Comparison of ENCODE assay signal across 1 cellular context in the genomic region with DNA sequence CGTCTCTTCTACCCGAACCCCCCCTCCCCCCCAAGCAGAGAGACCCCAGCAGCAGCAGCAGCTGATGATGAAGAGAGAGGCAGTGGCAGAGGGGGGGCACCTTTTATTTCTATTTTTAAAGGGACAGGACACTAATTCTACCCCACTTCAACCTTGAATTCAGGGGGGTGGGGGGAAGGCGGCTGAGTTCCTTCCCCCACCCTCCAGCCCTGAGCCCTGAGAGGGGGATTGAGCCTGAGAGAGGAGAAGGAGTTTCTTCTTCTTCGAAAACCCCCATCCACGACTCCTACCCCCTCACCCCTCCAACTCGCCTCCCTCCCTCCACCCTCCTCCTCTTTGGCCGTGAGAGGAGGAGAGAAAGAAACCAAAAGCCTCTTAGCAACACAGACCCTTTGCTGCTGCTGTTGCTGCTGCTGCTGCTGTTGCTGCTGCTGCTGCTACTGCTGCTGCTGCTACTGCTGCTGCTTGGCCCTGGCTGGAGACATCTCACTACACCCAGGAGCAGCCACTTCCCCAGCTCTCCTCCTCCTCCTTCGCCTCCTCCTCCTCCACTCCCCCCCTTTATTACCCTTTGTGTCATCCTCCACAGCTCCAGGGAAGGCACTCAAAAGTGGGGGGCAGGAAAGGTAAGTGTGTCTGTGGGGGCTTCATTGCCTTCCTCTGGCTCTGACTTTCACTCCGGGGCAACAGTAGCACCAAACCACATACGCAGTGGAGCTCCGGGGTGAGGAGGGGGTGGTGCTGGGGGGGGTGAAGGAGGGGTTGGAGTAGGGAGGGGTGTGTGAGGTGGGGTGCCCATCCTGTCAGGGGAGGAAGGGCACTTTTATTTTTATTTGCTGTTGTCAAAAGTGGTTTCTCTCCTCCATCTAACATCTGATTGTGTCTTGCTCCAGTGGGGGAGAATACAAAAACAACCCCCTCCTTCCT.
TF ChIP-seq lines count a peak whose summit lies in the region.

A gene (plus strand): TSS at position 33 of the 927 bp plus-strand sequence.

TF ChIP-seq in IMR-90, 13 proteins besides CTCF, POLR2A, EP300 and RAD21 (continued from another document):
- TF ChIP-seq FOS (IDR thresholded peaks at IDR 0.05; ENCODE audit: low read depth, low read length), result no peak
TF ChIP-seq in IMR-90: peak in this region for 2.
